19 cellular contexts compared by ENCODE assay signal in genomic region chr1:195608883-195609282, GRCh38.
A peak's percentile ranks its signal among the peaks of the same experiment; 100 is the strongest.
DNase-seq lines count a peak whose midpoint lies in the region; TF ChIP-seq lines count a peak whose summit lies in the region.
"Had no signal": no experiment of that assay in that cellular context is flagged by ENCODE, and none has a peak within 500 bp of the region (broad histone marks: within the 10 kb centered on the region; RNA-seq: fewer than 3 reads in every experiment).

No MANE protein-coding gene starts in this region.

- H2AFZ ChIP-seq in mammary epithelial cell (ENCODE audit: low read depth, low read length), result no peak overlapping the region

- no peaks in the 10 kb centered on the region for H3K36me3 ChIP-seq in NT2/D1 (ENCODE audit: insufficient read depth, insufficient read length, low read length)
- H3K36me3 ChIP-seq in mammary epithelial cell (ENCODE audit: insufficient read depth, low read length), result no peaks in the 10 kb centered on the region
- H3K36me3 ChIP-seq in effector memory CD4-positive, alpha-beta T cell (ENCODE audit: control insufficient read depth, insufficient read depth, low read length), result no peaks in the 10 kb centered on the region
- H3K36me3 ChIP-seq: esophagus muscularis mucosa, heart right ventricle, transverse colon had no signal

- H3K27ac ChIP-seq in mammary epithelial cell (ENCODE audit: insufficient read depth, low read depth, low read length), result no peak overlapping the region
- no peak overlapping the region for H3K27ac ChIP-seq in effector memory CD4-positive, alpha-beta T cell (ENCODE audit: insufficient read depth, low read length, poor library complexity, severe bottlenecking)
- H3K27ac ChIP-seq: esophagus muscularis mucosa, heart right ventricle, RWPE1, transverse colon had no signal

- no peaks in the 10 kb centered on the region for H3K79me2 ChIP-seq in mammary epithelial cell (ENCODE audit: insufficient read depth, low read length)

- no peaks in the 10 kb centered on the region for H3K36me3 Mint-ChIP-seq in osteocyte (ENCODE audit: unreplicated experiment)
- H3K36me3 Mint-ChIP-seq: CD4-positive, alpha-beta memory T cell; stimulated activated memory B cell treated with anti-CD40 and anti-IgM and Interleukin-4, amounts not matched to agents 10 μg/mL and 1 μg/mL and 100 μg/mL, for 72 hours had no signal

- peak; percentile 6 for DNase-seq in DMS53 (lab: John Stamatoyannopoulos, UW)
- no peak for DNase-seq in DMS53 treated with DMSO at 0.1 percent for 48 hours (lab: John Stamatoyannopoulos, UW; ENCODE audit: unreplicated experiment)
- DNase-seq in NT2/D1 (ENCODE audit: low read depth, low spot score), result peak; percentile 3
- DNase-seq in mammary epithelial cell, result no peak
- DNase-seq in osteocyte (ENCODE audit: extremely low spot score, unreplicated experiment), result no peak
- DNase-seq in GM13976 (ENCODE audit: low spot score), result no peak
- DNase-seq in islet precursor cell, result no peak
- DNase-seq in effector memory CD4-positive, alpha-beta T cell, result no peak
- DNase-seq: activated gamma-delta T cell; anterior cingulate cortex; CD4-positive, alpha-beta memory T cell; dermis blood vessel endothelial cell; heart right ventricle; NCI-H187; T-helper 2 cell; transverse colon had no signal

- in situ Hi-C loops in mammary epithelial cell (cut with MboI; ENCODE audit: low sequenced_read_pairs in 2 of 2) (no loop called here), GM13976 (cut with MboI; ENCODE audit: low sequenced_read_pairs, unreplicated experiment) (no loop called here)

- intact Hi-C loops in mammary epithelial cell (cut with micrococcal nuclease), result loop anchor here (10.0 kb wide), 1 partner anchor 56 kb away; no protein-coding TSS in a partner anchor

- peaks cover 5% of the 10 kb centered on the region for H3K9me3 Mint-ChIP-seq in osteocyte (ENCODE audit: unreplicated experiment)

- H3K4me1 Mint-ChIP-seq in osteocyte (ENCODE audit: unreplicated experiment), result peaks cover 6% of the 10 kb centered on the region
- H3K4me1 Mint-ChIP-seq: CD4-positive, alpha-beta memory T cell; stimulated activated memory B cell treated with anti-CD40 and anti-IgM and Interleukin-4, amounts not matched to agents 10 μg/mL and 1 μg/mL and 100 μg/mL, for 72 hours had no signal

- H3K9me3 ChIP-seq in NT2/D1 (ENCODE audit: insufficient read depth, low read length) (no peaks in the 10 kb centered on the region), mammary epithelial cell (replicated peaks; ENCODE audit: insufficient read depth, low read length) (no peaks in the 10 kb centered on the region)
- no peaks in the 10 kb centered on the region for H3K9me3 ChIP-seq in effector memory CD4-positive, alpha-beta T cell (ENCODE audit: control insufficient read depth, low read length)
- H3K9me3 ChIP-seq: esophagus muscularis mucosa, transverse colon had no signal

- H3K27me3 ChIP-seq in NT2/D1 (ENCODE audit: insufficient read depth, insufficient read length) (no peaks in the 10 kb centered on the region), mammary epithelial cell (ENCODE audit: insufficient read depth, low read length) (no peaks in the 10 kb centered on the region)
- H3K27me3 ChIP-seq in effector memory CD4-positive, alpha-beta T cell (replicated peaks; ENCODE audit: control insufficient read depth, insufficient read depth, low read length, poor library complexity, severe bottlenecking), result no peaks in the 10 kb centered on the region
- H3K27me3 ChIP-seq: esophagus muscularis mucosa, heart right ventricle, transverse colon had no signal

- no peak overlapping the region for H3K4me3 ChIP-seq in NT2/D1 (ENCODE audit: insufficient read length, low read depth)
- H3K4me3 ChIP-seq in mammary epithelial cell (replicated peaks in 1 of 3; ENCODE audit: insufficient read depth in 1 of 3, low read depth in 2 of 3, low read length in 3 of 3), result no peak overlapping the region
- H3K4me3 ChIP-seq in effector memory CD4-positive, alpha-beta T cell (ENCODE audit: insufficient read depth, low read depth, low read length, poor library complexity, severe bottlenecking), result no peak overlapping the region
- H3K4me3 ChIP-seq: esophagus muscularis mucosa, heart right ventricle, transverse colon had no signal

- dilution Hi-C loops in mammary epithelial cell (cut with HindIII; ENCODE audit: low sequenced_read_pairs), result no loop called here

- BruUV-seq in mammary epithelial cell (replicated peaks; lab: Mats Ljungman, UMichigan), result no TSS peak

- TF ChIP-seq CTCF in mammary epithelial cell (conservative IDR thresholded peaks at IDR 0.05 in 1 of 2, IDR thresholded peaks at IDR 0.05 in 1 of 2; ENCODE audit: extremely low read depth in 1 of 2, insufficient read depth in 1 of 2, low read depth in 1 of 2, low read length in 2 of 2) (peak; percentile 14 to 39), osteocyte (IDR thresholded peaks at IDR 0.05) (peak; percentile 27), GM13976 (IDR thresholded peaks at IDR 0.05; ENCODE audit: borderline replicate concordance, control extremely low read depth, extremely low read depth, insufficient read depth, missing control alignments) (no peak)

- H3K4me1 ChIP-seq in NT2/D1 (ENCODE audit: insufficient read depth, insufficient read length), result no peaks in the 10 kb centered on the region
- no peaks in the 10 kb centered on the region for H3K4me1 ChIP-seq in mammary epithelial cell (ENCODE audit: insufficient read depth, low read length)
- no peaks in the 10 kb centered on the region for H3K4me1 ChIP-seq in effector memory CD4-positive, alpha-beta T cell (ENCODE audit: control insufficient read depth, insufficient read depth, low read length, poor library complexity, severe bottlenecking)
- H3K4me1 ChIP-seq: esophagus muscularis mucosa, heart right ventricle, transverse colon had no signal

- CTCF ChIA-PET in mammary epithelial cell (lab: Charles Lee; ENCODE audit: low non-redundant PET), result no interaction called here

- 100% methylated on average over 1 of the region's 1 CpG for WGBS in mammary epithelial cell (ENCODE audit: low coverage, missing lambda C conversion rate)

- no peaks in the 10 kb centered on the region for H3K27me3 Mint-ChIP-seq in osteocyte (ENCODE audit: unreplicated experiment)
- H3K27me3 Mint-ChIP-seq: CD4-positive, alpha-beta memory T cell; stimulated activated memory B cell treated with anti-CD40 and anti-IgM and Interleukin-4, amounts not matched to agents 10 μg/mL and 1 μg/mL and 100 μg/mL, for 72 hours had no signal

- H3K27ac Mint-ChIP-seq in osteocyte (ENCODE audit: unreplicated experiment), result no peak overlapping the region
- H3K27ac Mint-ChIP-seq: CD4-positive, alpha-beta memory T cell; stimulated activated memory B cell treated with anti-CD40 and anti-IgM and Interleukin-4, amounts not matched to agents 10 μg/mL and 1 μg/mL and 100 μg/mL, for 72 hours had no signal

- no peak overlapping the region for H3K4me2 ChIP-seq in mammary epithelial cell (ENCODE audit: insufficient read depth, low read depth, low read length)

- no peak overlapping the region for H3K4me3 Mint-ChIP-seq in osteocyte (ENCODE audit: unreplicated experiment)
- H3K4me3 Mint-ChIP-seq: CD4-positive, alpha-beta memory T cell; stimulated activated memory B cell treated with anti-CD40 and anti-IgM and Interleukin-4, amounts not matched to agents 10 μg/mL and 1 μg/mL and 100 μg/mL, for 72 hours had no signal

- no peaks in the 10 kb centered on the region for H4K20me1 ChIP-seq in mammary epithelial cell (ENCODE audit: insufficient read depth, low read length)

- H3K9ac ChIP-seq in NT2/D1 (ENCODE audit: insufficient read length, low read depth), result no peak overlapping the region
- H3K9ac ChIP-seq in mammary epithelial cell (ENCODE audit: insufficient read depth, low read length), result no peak overlapping the region

Comparison
In these comparisons a context has a peak if more than half of its experiments do, and no peak if none do; other contexts are left out.
1. DNase-seq: peak in DMS53 (single experiment) and NT2/D1 (single experiment); none in DMS53 treated with DMSO at 0.1 percent for 48 hours (single experiment), mammary epithelial cell (single experiment), osteocyte (single experiment), GM13976 (single experiment), islet precursor cell (single experiment) and effector memory CD4-positive, alpha-beta T cell (0 of 3).